12 cellular contexts compared by ENCODE assay signal in genomic region chr19:18788782-18789421, GRCh38. TPM values are rescaled to one million over a fixed set of nuclear protein-coding genes. Genes with fewer than 3 reads are reported as not detected.
DNase-seq lines count a peak whose midpoint lies in the region; ATAC-seq and TF ChIP-seq lines count a peak whose summit lies in the region.
"Had no signal": no experiment of that assay in that cellular context is flagged by ENCODE, and none has a peak within 500 bp of the region (broad histone marks: within the 10 kb centered on the region; RNA-seq: fewer than 3 reads in every experiment).

No MANE protein-coding gene starts in this region.

- peak overlapping the region in 5 of 7 donors; percentile 68 to 83 (median 72) for H3K4me3 Mint-ChIP-seq in CD8-positive, alpha-beta memory T cell
- peak overlapping the region; percentile 75 for H3K4me3 Mint-ChIP-seq in nephron progenitor cell

- H2AK5ac ChIP-seq in IMR-90 (ENCODE audit: low read depth, low read length): no peak overlapping the region

- dilution Hi-C loops in IMR-90 (cut with HindIII; ENCODE audit: low sequenced_read_pairs, unreplicated experiment): no loop called here

- no peaks in the 10 kb centered on the region for H3K9me3 ChIP-seq in CD8-positive, alpha-beta memory T cell (ENCODE audit: low read length)
- H3K9me3 ChIP-seq in IMR-90 (ENCODE audit: control insufficient read depth, insufficient read depth, low read length): peaks cover 4% of the 10 kb centered on the region
- H3K9me3 ChIP-seq in SJCRH30 (replicated peaks): no peaks in the 10 kb centered on the region
- H3K9me3 ChIP-seq: ovary had no signal

- no peak overlapping the region for H3K27ac ChIP-seq in CD8-positive, alpha-beta memory T cell (ENCODE audit: low read depth, low read length)
- no peak overlapping the region for H3K27ac ChIP-seq in IMR-90 (ENCODE audit: insufficient read depth, low read length)
- no peak overlapping the region for H3K27ac ChIP-seq in coronary artery
- H3K27ac ChIP-seq in SJCRH30: no peak overlapping the region
- H3K27ac ChIP-seq: ovary, PC-9 had no signal

- in situ Hi-C loops in IMR-90 (cut with MboI; ENCODE audit: low sequenced_read_pairs): no loop called here

- TF ChIP-seq RAD21 in IMR-90 (IDR thresholded peaks at IDR 0.05; ENCODE audit: low read length): no peak

- H2BK15ac ChIP-seq in IMR-90 (ENCODE audit: low read depth, low read length): no peak overlapping the region

- no peak overlapping the region for H2BK20ac ChIP-seq in IMR-90 (ENCODE audit: low read depth, low read length)

- H3K27ac Mint-ChIP-seq in CD8-positive, alpha-beta memory T cell: peak overlapping the region in 1 of 8 donors; percentile 64
- no peak overlapping the region for H3K27ac Mint-ChIP-seq in nephron progenitor cell

- H2BK120ac ChIP-seq in IMR-90 (ENCODE audit: low read depth, low read length): no peak overlapping the region

- peaks cover 0 to 1% (median 0%) of the 10 kb centered on the region in 3 donors for H3K36me3 Mint-ChIP-seq in CD8-positive, alpha-beta memory T cell
- H3K36me3 Mint-ChIP-seq in nephron progenitor cell (ENCODE audit: low read depth): peaks cover 5% of the 10 kb centered on the region

- peaks cover 19% of the 10 kb centered on the region for H3K4me1 ChIP-seq in CD8-positive, alpha-beta memory T cell (ENCODE audit: insufficient read depth, low read length)
- H3K4me1 ChIP-seq in IMR-90 (ENCODE audit: control insufficient read depth, insufficient read depth, low read length): peaks cover 2% of the 10 kb centered on the region; the same call in 1 of the 2 replicates
- no peaks in the 10 kb centered on the region for H3K4me1 ChIP-seq in SJCRH30

- TF ChIP-seq CTCF in IMR-90 (conservative IDR thresholded peaks at IDR 0.05; ENCODE audit: low read depth, low read length) (no peak), coronary artery (IDR thresholded peaks at IDR 0.05) (no peak), nephron progenitor cell (IDR thresholded peaks at IDR 0.05) (no peak)

- POLR2A ChIA-PET in CD8-positive, alpha-beta memory T cell (lab: Charles Lee): no interaction called here
- POLR2A ChIA-PET in IMR-90 (lab: Charles Lee; ENCODE audit: unreplicated experiment): no interaction called here

- H3K27me3 Mint-ChIP-seq in CD8-positive, alpha-beta memory T cell: peaks cover 56 to 78% of the 10 kb centered on the region in 2 donors
- peaks cover 100% of the 10 kb centered on the region for H3K27me3 Mint-ChIP-seq in nephron progenitor cell (ENCODE audit: low read depth, poor library complexity)

- no peaks in the 10 kb centered on the region for H3K36me3 ChIP-seq in CD8-positive, alpha-beta memory T cell (ENCODE audit: insufficient read depth, low read length)
- H3K36me3 ChIP-seq in IMR-90 (ENCODE audit: control insufficient read depth, insufficient read depth, low read length) (no peaks in the 10 kb centered on the region), SJCRH30 (no peaks in the 10 kb centered on the region)
- H3K36me3 ChIP-seq: ovary had no signal

- H3K56ac ChIP-seq in IMR-90 (ENCODE audit: extremely low read depth, insufficient read depth, low read length): no peak overlapping the region

- TF ChIP-seq POLR2A in IMR-90 (IDR thresholded peaks at IDR 0.05; ENCODE audit: low read depth, low read length): no peak

- peaks cover 2% of the 10 kb centered on the region; the same call in 1 of the 2 replicates for H3K9me1 ChIP-seq in IMR-90 (ENCODE audit: insufficient read depth, low read length)

- peaks cover 31 to 53% (median 37%) of the 10 kb centered on the region in 3 donors for H3K4me1 Mint-ChIP-seq in CD8-positive, alpha-beta memory T cell
- H3K4me1 Mint-ChIP-seq in nephron progenitor cell: peaks cover 34% of the 10 kb centered on the region

- H3K23ac ChIP-seq in IMR-90 (ENCODE audit: low read depth, low read length): no peak overlapping the region

- intact Hi-C loops in IMR-90 (cut with micrococcal nuclease): no loop called here

- no peak overlapping the region for H3K14ac ChIP-seq in IMR-90 (replicated peaks; ENCODE audit: low read depth, low read length)

- no peaks in the 10 kb centered on the region for H3K79me1 ChIP-seq in IMR-90 (ENCODE audit: low read depth in 1 of 2, low read length in 2 of 2)

- H3K9ac ChIP-seq in IMR-90 (ENCODE audit: low read depth, low read length): no peak overlapping the region

- CTCF ChIA-PET in CD8-positive, alpha-beta memory T cell (lab: Charles Lee): no interaction called here
- CTCF ChIA-PET in IMR-90 (lab: Yijun Ruan, JAX): no interaction called here

- 3% methylated on average over 15 of the region's 36 CpGs; no CpG with 5 or more reads in 1 of the 2 experiments for WGBS in IMR-90 (ENCODE audit: extremely low coverage in 2 of 2, insufficient read length in 1 of 2), 2 experiments

- H3K4ac ChIP-seq in IMR-90 (ENCODE audit: low read depth, low read length): no peak overlapping the region

- peak overlapping the region; percentile 67 for H2AFZ ChIP-seq in IMR-90 (replicated peaks; ENCODE audit: low read length, poor library complexity)
- H2AFZ ChIP-seq: PC-9 had no signal

- no peak overlapping the region for H4K91ac ChIP-seq in IMR-90 (ENCODE audit: insufficient read depth, low read depth, low read length)

- no peak overlapping the region for H3K18ac ChIP-seq in IMR-90 (ENCODE audit: low read depth, low read length)

- peaks cover 0 to 7% (median 0%) of the 10 kb centered on the region in 5 donors for H3K9me3 Mint-ChIP-seq in CD8-positive, alpha-beta memory T cell
- H3K9me3 Mint-ChIP-seq in nephron progenitor cell: peaks cover 14% of the 10 kb centered on the region

- no peak for DNase-seq in CD8-positive, alpha-beta memory T cell
- DNase-seq in IMR-90 (no peak), coronary artery (ENCODE audit: low spot score) (no peak), nephron progenitor cell (no peak), 8988T (no peak), DMS114 treated with DMSO at 0.1 percent for 48 hours (lab: John Stamatoyannopoulos, UW; ENCODE audit: unreplicated experiment) (no peak), SJCRH30 (no peak)
- DNase-seq: DMS79, left cardiac atrium, NCI-H2171, ovary, PC-9 had no signal

- no peak overlapping the region for H3K4me3 ChIP-seq in CD8-positive, alpha-beta memory T cell (ENCODE audit: low read length)
- no peak overlapping the region for H3K4me3 ChIP-seq in IMR-90 (ENCODE audit: insufficient read depth, low read depth, low read length)
- H3K4me3 ChIP-seq in coronary artery: peak overlapping the region; percentile 70
- H3K4me3 ChIP-seq in SJCRH30: no peak overlapping the region
- H3K4me3 ChIP-seq: ovary, PC-9 had no signal

- H4K5ac ChIP-seq in IMR-90 (ENCODE audit: low read depth, low read length): no peak overlapping the region

- H4K8ac ChIP-seq in IMR-90 (ENCODE audit: low read depth in 2 of 2, low read length in 2 of 2): no peak overlapping the region

- H3K27me3 ChIP-seq in CD8-positive, alpha-beta memory T cell (ENCODE audit: insufficient read depth, low read length, poor library complexity, severe bottlenecking): peaks cover 28% of the 10 kb centered on the region
- H3K27me3 ChIP-seq in IMR-90 (ENCODE audit: control insufficient read depth, insufficient read depth, low read length): peaks cover 75% of the 10 kb centered on the region
- H3K27me3 ChIP-seq in SJCRH30: peaks cover 10% of the 10 kb centered on the region; the same call in 1 of the 2 replicates

- H4K20me1 ChIP-seq in IMR-90 (ENCODE audit: insufficient read depth, low read length): peaks cover 11% of the 10 kb centered on the region; the same call in 1 of the 2 replicates

- no peak for ATAC-seq in IMR-90 (ENCODE audit: low read depth)
- ATAC-seq: left cardiac atrium had no signal

- H2BK5ac ChIP-seq in IMR-90 (ENCODE audit: low read depth, low read length, poor library complexity, severe bottlenecking): no peak overlapping the region

- no peak overlapping the region for H3K4me2 ChIP-seq in IMR-90 (ENCODE audit: low read depth, low read length)
- H3K4me2 ChIP-seq: PC-9 had no signal

- no peak overlapping the region for H2AK9ac ChIP-seq in IMR-90 (replicated peaks; ENCODE audit: low read depth, low read length, poor library complexity)

- BruUV-seq in IMR-90 (replicated peaks; lab: Mats Ljungman, UMichigan): no TSS peak

TF ChIP-seq in IMR-90, 13 proteins besides CTCF, POLR2A, EP300 and RAD21 (continues in another document):
- TF ChIP-seq RFX5 (IDR thresholded peaks at IDR 0.05; ENCODE audit: low read depth, low read length): no peak
- no peak for TF ChIP-seq FOS (IDR thresholded peaks at IDR 0.05; ENCODE audit: low read depth, low read length)
- TF ChIP-seq NFE2L2 (IDR thresholded peaks at IDR 0.05; ENCODE audit: low read depth, low read length): no peak
- no peak for TF ChIP-seq CHD1 (IDR thresholded peaks at IDR 0.05; ENCODE audit: low read depth, low read length)
- TF ChIP-seq USF2 (IDR thresholded peaks at IDR 0.05; ENCODE audit: low read depth, low read length): no peak
- no peak for TF ChIP-seq MAFK (IDR thresholded peaks at IDR 0.05; ENCODE audit: low read depth, low read length)
- no peak for TF ChIP-seq RCOR1 (IDR thresholded peaks at IDR 0.05; ENCODE audit: insufficient replicate concordance, low read length)
- TF ChIP-seq BHLHE40 (IDR thresholded peaks at IDR 0.05; ENCODE audit: low read depth, low read length): no peak
- no peak for TF ChIP-seq CEBPB (IDR thresholded peaks at IDR 0.05; ENCODE audit: low read depth, low read length)
- TF ChIP-seq MXI1 (IDR thresholded peaks at IDR 0.05; ENCODE audit: borderline replicate concordance, low read depth, low read length): no peak
- no peak for TF ChIP-seq SMC3 (IDR thresholded peaks at IDR 0.05; ENCODE audit: low read depth, low read length)

RNA-seq across cellular contexts. Expression of gene COMP, which starts 2.2 kb away (rescaled TPM):
- not detected for total RNA-seq in CD8-positive, alpha-beta memory T cell
- polyA plus RNA-seq in CD8-positive, alpha-beta memory T cell: not detected
- total RNA-seq in IMR-90 (2012; rRNA removed): under 0.01 TPM in 2 replicates
- polyA plus RNA-seq in IMR-90 (2012; rRNA removed): 0.34 and 0.43 TPM in 2 replicates
- polyA plus RNA-seq in IMR-90 (2012; cell fraction: cytosol; rRNA removed): 0.16 and 0.34 TPM in 2 replicates
- polyA plus RNA-seq in IMR-90 (2012; cell fraction: nucleus; rRNA removed; ENCODE audit: low replicate concordance): 0.17 and 0.36 TPM in 2 replicates
- total RNA-seq in SJCRH30 (2014; rRNA removed; shearing (Covaris generic)): not detected in 2 replicates
- total RNA-seq: PC-9 had no signal

RNA-seq across cellular contexts. Expression of gene UPF1, which starts 42.9 kb away (rescaled TPM):
- total RNA-seq in CD8-positive, alpha-beta memory T cell: 10 to 100 TPM; 96.8 to 97.2 TPM
- polyA plus RNA-seq in CD8-positive, alpha-beta memory T cell: 24.6 TPM
- total RNA-seq in IMR-90 (2012; rRNA removed): 31.2 and 31.4 TPM in 2 replicates
- 39.2 and 50.3 TPM in 2 replicates for polyA plus RNA-seq in IMR-90 (2012; rRNA removed)
- polyA plus RNA-seq in IMR-90 (2012; cell fraction: cytosol; rRNA removed): 19.9 and 28.2 TPM in 2 replicates
- polyA plus RNA-seq in IMR-90 (2012; cell fraction: nucleus; rRNA removed; ENCODE audit: low replicate concordance): 76.6 and 116 TPM in 2 replicates
- 50.4 and 53.0 TPM in 2 replicates for total RNA-seq in SJCRH30 (2014; rRNA removed; shearing (Covaris generic))
